In the genomic region with DNA sequence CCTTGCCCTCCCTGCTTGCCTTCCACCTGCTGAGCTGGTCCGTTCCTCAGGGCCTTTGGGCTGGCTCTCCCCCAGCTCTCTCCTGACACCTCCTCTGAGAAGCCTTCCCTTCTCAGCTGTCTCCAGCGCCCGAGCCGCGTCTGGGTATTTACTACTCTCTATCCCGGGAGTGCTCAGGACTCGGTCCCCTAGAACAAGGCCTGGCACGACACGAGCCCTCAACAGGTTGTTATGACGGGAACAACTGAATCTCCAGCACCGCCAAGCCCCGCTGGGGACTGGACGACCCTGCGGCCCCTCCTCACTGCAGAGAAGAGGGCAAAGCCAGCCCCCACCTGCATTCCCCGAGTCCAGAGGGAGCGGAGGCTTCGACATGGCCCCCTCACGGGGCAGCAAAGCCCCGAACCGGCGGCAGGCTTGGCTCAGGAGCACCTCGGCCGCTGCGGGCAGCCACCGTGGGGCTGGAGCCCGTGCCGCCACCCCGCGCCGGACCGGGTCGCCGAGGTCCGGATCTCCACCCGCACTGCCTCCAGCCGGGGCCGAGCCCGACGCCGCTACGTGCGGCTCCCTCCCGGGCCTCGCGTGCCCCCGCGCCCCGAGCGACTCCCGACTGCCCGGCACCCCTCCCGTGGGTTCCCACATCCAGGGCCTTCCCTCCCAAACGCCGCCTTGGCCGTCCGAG, we compare ENCODE assay signal across 1 cellular context.
TF ChIP-seq lines count a peak whose summit lies in the region.

No MANE protein-coding gene starts in this region.

TF ChIP-seq in GM23338, 12 proteins besides CTCF, POLR2A, EP300 and RAD21 (continued from another document):
- TF ChIP-seq, protein P1, sequence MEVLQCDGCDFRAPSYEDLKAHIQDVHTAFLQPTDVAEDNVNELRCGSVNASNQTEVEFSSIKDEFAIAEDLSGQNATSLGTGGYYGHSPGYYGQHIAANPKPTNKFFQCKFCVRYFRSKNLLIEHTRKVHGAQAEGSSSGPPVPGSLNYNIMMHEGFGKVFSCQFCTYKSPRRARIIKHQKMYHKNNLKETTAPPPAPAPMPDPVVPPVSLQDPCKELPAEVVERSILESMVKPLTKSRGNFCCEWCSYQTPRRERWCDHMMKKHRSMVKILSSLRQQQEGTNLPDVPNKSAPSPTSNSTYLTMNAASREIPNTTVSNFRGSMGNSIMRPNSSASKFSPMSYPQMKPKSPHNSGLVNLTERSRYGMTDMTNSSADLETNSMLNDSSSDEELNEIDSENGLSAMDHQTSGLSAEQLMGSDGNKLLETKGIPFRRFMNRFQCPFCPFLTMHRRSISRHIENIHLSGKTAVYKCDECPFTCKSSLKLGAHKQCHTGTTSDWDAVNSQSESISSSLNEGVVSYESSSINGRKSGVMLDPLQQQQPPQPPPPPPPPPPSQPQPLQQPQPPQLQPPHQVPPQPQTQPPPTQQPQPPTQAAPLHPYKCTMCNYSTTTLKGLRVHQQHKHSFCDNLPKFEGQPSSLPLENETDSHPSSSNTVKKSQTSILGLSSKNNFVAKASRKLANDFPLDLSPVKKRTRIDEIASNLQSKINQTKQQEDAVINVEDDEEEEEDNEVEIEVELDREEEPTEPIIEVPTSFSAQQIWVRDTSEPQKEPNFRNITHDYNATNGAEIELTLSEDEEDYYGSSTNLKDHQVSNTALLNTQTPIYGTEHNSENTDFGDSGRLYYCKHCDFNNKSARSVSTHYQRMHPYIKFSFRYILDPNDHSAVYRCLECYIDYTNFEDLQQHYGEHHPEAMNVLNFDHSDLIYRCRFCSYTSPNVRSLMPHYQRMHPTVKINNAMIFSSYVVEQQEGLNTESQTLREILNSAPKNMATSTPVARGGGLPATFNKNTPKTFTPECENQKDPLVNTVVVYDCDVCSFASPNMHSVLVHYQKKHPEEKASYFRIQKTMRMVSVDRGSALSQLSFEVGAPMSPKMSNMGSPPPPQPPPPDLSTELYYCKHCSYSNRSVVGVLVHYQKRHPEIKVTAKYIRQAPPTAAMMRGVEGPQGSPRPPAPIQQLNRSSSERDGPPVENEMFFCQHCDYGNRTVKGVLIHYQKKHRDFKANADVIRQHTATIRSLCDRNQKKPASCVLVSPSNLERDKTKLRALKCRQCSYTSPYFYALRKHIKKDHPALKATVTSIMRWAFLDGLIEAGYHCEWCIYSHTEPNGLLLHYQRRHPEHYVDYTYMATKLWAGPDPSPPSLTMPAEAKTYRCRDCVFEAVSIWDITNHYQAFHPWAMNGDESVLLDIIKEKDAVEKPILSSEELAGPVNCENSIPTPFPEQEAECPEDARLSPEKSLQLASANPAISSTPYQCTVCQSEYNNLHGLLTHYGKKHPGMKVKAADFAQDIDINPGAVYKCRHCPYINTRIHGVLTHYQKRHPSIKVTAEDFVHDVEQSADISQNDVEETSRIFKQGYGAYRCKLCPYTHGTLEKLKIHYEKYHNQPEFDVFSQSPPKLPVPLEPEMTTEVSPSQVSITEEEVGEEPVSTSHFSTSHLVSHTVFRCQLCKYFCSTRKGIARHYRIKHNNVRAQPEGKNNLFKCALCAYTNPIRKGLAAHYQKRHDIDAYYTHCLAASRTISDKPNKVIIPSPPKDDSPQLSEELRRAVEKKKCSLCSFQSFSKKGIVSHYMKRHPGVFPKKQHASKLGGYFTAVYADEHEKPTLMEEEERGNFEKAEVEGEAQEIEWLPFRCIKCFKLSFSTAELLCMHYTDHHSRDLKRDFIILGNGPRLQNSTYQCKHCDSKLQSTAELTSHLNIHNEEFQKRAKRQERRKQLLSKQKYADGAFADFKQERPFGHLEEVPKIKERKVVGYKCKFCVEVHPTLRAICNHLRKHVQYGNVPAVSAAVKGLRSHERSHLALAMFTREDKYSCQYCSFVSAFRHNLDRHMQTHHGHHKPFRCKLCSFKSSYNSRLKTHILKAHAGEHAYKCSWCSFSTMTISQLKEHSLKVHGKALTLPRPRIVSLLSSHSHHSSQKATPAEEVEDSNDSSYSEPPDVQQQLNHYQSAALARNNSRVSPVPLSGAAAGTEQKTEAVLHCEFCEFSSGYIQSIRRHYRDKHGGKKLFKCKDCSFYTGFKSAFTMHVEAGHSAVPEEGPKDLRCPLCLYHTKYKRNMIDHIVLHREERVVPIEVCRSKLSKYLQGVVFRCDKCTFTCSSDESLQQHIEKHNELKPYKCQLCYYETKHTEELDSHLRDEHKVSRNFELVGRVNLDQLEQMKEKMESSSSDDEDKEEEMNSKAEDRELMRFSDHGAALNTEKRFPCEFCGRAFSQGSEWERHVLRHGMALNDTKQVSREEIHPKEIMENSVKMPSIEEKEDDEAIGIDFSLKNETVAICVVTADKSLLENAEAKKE (CRISPR knock-in tag; IDR thresholded peaks at IDR 0.05), result no peak
- no peak for TF ChIP-seq EZH2phosphoT487 (IDR thresholded peaks at IDR 0.05; ENCODE audit: unreplicated experiment)
- no peak for TF ChIP-seq REST (IDR thresholded peaks at IDR 0.05; ENCODE audit: unreplicated experiment)
- TF ChIP-seq ZNF114 (CRISPR knock-in tag; IDR thresholded peaks at IDR 0.05), result no peak
- no peak for TF ChIP-seq ZNF331 (CRISPR knock-in tag; IDR thresholded peaks at IDR 0.05; ENCODE audit: low read depth)
- TF ChIP-seq CREB1 (CRISPR knock-in tag; IDR thresholded peaks at IDR 0.05; ENCODE audit: low read depth), result no peak
- TF ChIP-seq POLR2AphosphoS5 (IDR thresholded peaks at IDR 0.05; ENCODE audit: low read depth), result no peak
- TF ChIP-seq EZH2 (IDR thresholded peaks at IDR 0.05; ENCODE audit: low read depth, unreplicated experiment), result no peak
- TF ChIP-seq NANOG (IDR thresholded peaks at IDR 0.05; ENCODE audit: borderline replicate concordance), result no peak
